ENCODE assay signal across 1 cellular context in the genomic region with DNA sequence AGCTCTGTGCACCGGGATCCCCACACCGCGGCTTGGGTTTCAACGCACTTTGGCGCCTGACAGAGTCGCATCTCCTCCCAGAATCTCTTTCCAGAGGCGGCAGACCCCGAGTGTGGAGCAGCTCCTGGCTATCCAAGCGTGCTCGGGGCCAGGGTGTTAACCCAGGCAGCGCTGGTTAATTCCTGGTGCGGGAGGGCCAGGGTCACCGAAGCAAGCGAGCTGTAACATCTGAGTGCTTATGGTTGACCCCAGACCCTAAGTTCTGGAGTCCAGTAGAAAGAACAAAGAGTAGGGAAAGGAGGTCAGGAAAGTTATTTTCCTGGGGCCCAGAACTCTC.
TF ChIP-seq lines count a peak whose summit lies in the region.

No MANE protein-coding gene starts in this region.

TF ChIP-seq in HEK293, 187 proteins besides CTCF, POLR2A, EP300 and RAD21 (continued from another document):
- no peak for TF ChIP-seq ZNF555 (tag by site-specific recombination; conservative IDR thresholded peaks at IDR 0.05)
- no peak for TF ChIP-seq ZNF544 (tag by site-specific recombination; IDR thresholded peaks at IDR 0.05)
- TF ChIP-seq ZNF23 (tag by site-specific recombination; IDR thresholded peaks at IDR 0.05; ENCODE audit: borderline replicate concordance), result no peak
